In genomic region chr14:20048202-20048601, GRCh38 we compare ENCODE assay signal across 37 cellular contexts. TPM values are rescaled to one million over a fixed set of nuclear protein-coding genes. Genes with fewer than 3 reads are reported as not detected.
"Had no signal": no experiment of that assay in that cellular context is flagged by ENCODE, and none has a peak within 500 bp of the region (broad histone marks: within the 10 kb centered on the region; RNA-seq: fewer than 3 reads in every experiment).

No MANE protein-coding gene starts in this region.

- H3K27me3 ChIP-seq: MG63 had no signal

- H3K4me3 ChIP-seq: MG63 had no signal

- H3K4me2 ChIP-seq: KMS-11 had no signal

- H3K9me3 ChIP-seq: MG63 had no signal

- H3K9ac ChIP-seq: KMS-11 had no signal

- DNase-seq: Karpas-422, Kasumi-1, MG63, MM.1S, MV-4-11, NCI-H1048, NCI-H1092, NCI-H1092 treated with DMSO at 0.1 percent for 48 hours, NCI-H1105, NCI-H1105 treated with DMSO at 0.1 percent for 48 hours, NCI-H1417, NCI-H1417 treated with DMSO at 0.1 percent for 48 hours, NCI-H1436, NCI-H1436 treated with DMSO at 0.1 percent for 48 hours, NCI-H146, NCI-H1694, NCI-H1694 treated with DMSO at 0.1 percent for 48 hours, NCI-H187, NCI-H187 treated with DMSO at 0.1 percent for 48 hours, NCI-H1930, NCI-H2029, NCI-H2029 treated with DMSO at 0.1 percent for 48 hours, NCI-H2081, NCI-H2081 treated with DMSO at 0.1 percent for 48 hours, NCI-H2107, NCI-H2171, NCI-H2227 treated with DMSO at 0.1 percent for 48 hours, NCI-H226, NCI-H345, NCI-H446, NCI-H446 treated with DMSO at 0.1 percent for 48 hours, NCI-H510A had no signal

- H3K36me3 ChIP-seq: MG63 had no signal

- H3K27ac ChIP-seq: KMS-11 had no signal

RNA-seq across cellular contexts. Expression of gene OR4L1, which starts 11.6 kb away (rescaled TPM):
- total RNA-seq: LHCN-M2, M059J, MCF 10A, NCI-H460 had no signal

RNA-seq across cellular contexts. Expression of gene OR4K13, which starts 12.4 kb away (rescaled TPM):
- total RNA-seq: LHCN-M2, M059J, MCF 10A had no signal

RNA-seq across cellular contexts. Expression of gene OR4K14, which starts 29.1 kb away (rescaled TPM):
- total RNA-seq: LHCN-M2, M059J, MCF 10A, NCI-H460 had no signal

RNA-seq across cellular contexts. Expression of gene OR4Q2, which starts 46.2 kb away (rescaled TPM):
- total RNA-seq: LHCN-M2, M059J, MCF 10A, NCI-H460 had no signal
